ENCODE assay signal across 22 cellular contexts in genomic region chr3:55426486-55426885, GRCh38.
DNase-seq lines count a peak whose midpoint lies in the region; FAIRE-seq and TF ChIP-seq lines count a peak whose summit lies in the region.
"Had no signal": no experiment of that assay in that cellular context is flagged by ENCODE, and none has a peak within 500 bp of the region (broad histone marks: within the 10 kb centered on the region; RNA-seq: fewer than 3 reads in every experiment).

No MANE protein-coding gene starts in this region.

- H3K4me2 ChIP-seq in astrocyte (ENCODE audit: low read length) (peak overlapping the region; percentile 34), smooth muscle cell (no peak overlapping the region)

- H3K27me3 ChIP-seq in astrocyte (ENCODE audit: insufficient read depth, low read length) (no peaks in the 10 kb centered on the region), smooth muscle cell (ENCODE audit: low read depth) (no peaks in the 10 kb centered on the region)
- H3K27me3 ChIP-seq: BE2C had no signal

- H3K4me1 ChIP-seq in astrocyte (ENCODE audit: insufficient read depth, low read length) (peaks cover 6% of the 10 kb centered on the region), smooth muscle cell (ENCODE audit: low read depth) (no peaks in the 10 kb centered on the region)
- H3K4me1 ChIP-seq: BE2C, Caco-2 had no signal

- no peak overlapping the region for H2AFZ ChIP-seq in astrocyte (ENCODE audit: low read depth, low read length)
- H2AFZ ChIP-seq in smooth muscle cell (ENCODE audit: low read depth) = no peak overlapping the region

- 72% methylated on average over 4 of the region's 4 CpGs for WGBS in smooth muscle cell (ENCODE audit: low lambda C conversion rate)

- no peak overlapping the region for H3K4me3 Mint-ChIP-seq in astrocyte (ENCODE audit: unreplicated experiment)
- H3K4me3 Mint-ChIP-seq in activated T-helper 1 cell treated with anti-CD3 and anti-CD28 coated beads, Interleukin-12 subunit alpha, Interleukin-12 subunit beta, Interleukin-2, Interleukin-4 antibody, amounts not matched to agents 30 ng/mL and 10 ng/mL and 1 ng/mL, durations not matched to agents 14 hours and 24 hours and 36 hours = no peak overlapping the region
- H3K4me3 Mint-ChIP-seq: CD4-positive, alpha-beta T cell had no signal

- TF ChIP-seq CTCF in astrocyte (IDR thresholded peaks at IDR 0.05; ENCODE audit: insufficient read depth, low read depth, low read length) (no peak), smooth muscle cell (IDR thresholded peaks at IDR 0.05; ENCODE audit: borderline replicate concordance, insufficient read depth, poor library complexity, severe bottlenecking) (no peak)

- H3K36me3 Mint-ChIP-seq in astrocyte (ENCODE audit: low read depth, unreplicated experiment) = no peaks in the 10 kb centered on the region
- no peaks in the 10 kb centered on the region for H3K36me3 Mint-ChIP-seq in activated T-helper 1 cell treated with anti-CD3 and anti-CD28 coated beads, Interleukin-12 subunit alpha, Interleukin-12 subunit beta, Interleukin-2, Interleukin-4 antibody, amounts not matched to agents 30 ng/mL and 10 ng/mL and 1 ng/mL, durations not matched to agents 14 hours and 24 hours and 36 hours (ENCODE audit: low read depth)

- peaks cover 2% of the 10 kb centered on the region for H3K9me3 Mint-ChIP-seq in astrocyte (ENCODE audit: unreplicated experiment)
- peaks cover 5% of the 10 kb centered on the region for H3K9me3 Mint-ChIP-seq in activated T-helper 1 cell treated with anti-CD3 and anti-CD28 coated beads, Interleukin-12 subunit alpha, Interleukin-12 subunit beta, Interleukin-2, Interleukin-4 antibody, amounts not matched to agents 30 ng/mL and 10 ng/mL and 1 ng/mL, durations not matched to agents 14 hours and 24 hours and 36 hours

- no peaks in the 10 kb centered on the region for H4K20me1 ChIP-seq in astrocyte (ENCODE audit: insufficient read depth, low read length)
- no peaks in the 10 kb centered on the region for H4K20me1 ChIP-seq in smooth muscle cell (ENCODE audit: low read depth)

- H3K36me3 ChIP-seq in astrocyte (ENCODE audit: insufficient read depth, low read length) = no peaks in the 10 kb centered on the region
- no peaks in the 10 kb centered on the region for H3K36me3 ChIP-seq in smooth muscle cell (ENCODE audit: low read depth)
- H3K36me3 ChIP-seq: BE2C had no signal

- H3K27ac Mint-ChIP-seq in astrocyte (ENCODE audit: unreplicated experiment) = no peak overlapping the region
- no peak overlapping the region for H3K27ac Mint-ChIP-seq in activated T-helper 1 cell treated with anti-CD3 and anti-CD28 coated beads, Interleukin-12 subunit alpha, Interleukin-12 subunit beta, Interleukin-2, Interleukin-4 antibody, amounts not matched to agents 30 ng/mL and 10 ng/mL and 1 ng/mL, durations not matched to agents 14 hours and 24 hours and 36 hours
- H3K27ac Mint-ChIP-seq: CD4-positive, alpha-beta T cell had no signal

- peak overlapping the region; percentile 4 for H3K27ac ChIP-seq in astrocyte (ENCODE audit: low read depth, low read length)
- peak overlapping the region; percentile 10 for H3K27ac ChIP-seq in smooth muscle cell (ENCODE audit: low read depth)

- H3K79me2 ChIP-seq in astrocyte (ENCODE audit: insufficient read depth, low read length) (no peaks in the 10 kb centered on the region), smooth muscle cell (ENCODE audit: low read depth) (no peaks in the 10 kb centered on the region)

- no peaks in the 10 kb centered on the region for H3K4me1 Mint-ChIP-seq in astrocyte (ENCODE audit: low read depth, unreplicated experiment)
- H3K4me1 Mint-ChIP-seq in activated T-helper 1 cell treated with anti-CD3 and anti-CD28 coated beads, Interleukin-12 subunit alpha, Interleukin-12 subunit beta, Interleukin-2, Interleukin-4 antibody, amounts not matched to agents 30 ng/mL and 10 ng/mL and 1 ng/mL, durations not matched to agents 14 hours and 24 hours and 36 hours (ENCODE audit: low read depth) = no peaks in the 10 kb centered on the region

- H3K9me3 ChIP-seq in astrocyte (ENCODE audit: insufficient read depth, low read depth, low read length) (no peaks in the 10 kb centered on the region), smooth muscle cell (replicated peaks; ENCODE audit: low read depth) (no peaks in the 10 kb centered on the region)
- H3K9me3 ChIP-seq: BE2C, Caco-2 had no signal

- intact Hi-C loops in activated T-helper 1 cell treated with anti-CD3 and anti-CD28 coated beads, Interleukin-12 subunit alpha, Interleukin-12 subunit beta, Interleukin-2, Interleukin-4 antibody, amounts not matched to agents 30 ng/mL and 10 ng/mL and 1 ng/mL, durations not matched to agents 14 hours and 24 hours and 36 hours (cut with micrococcal nuclease) = no loop called here

- H3F3A ChIP-seq in smooth muscle cell (ENCODE audit: low read depth) = no peaks in the 10 kb centered on the region

- H3K4me3 ChIP-seq in astrocyte (ENCODE audit: insufficient read depth, low read depth, low read length) (no peak overlapping the region), smooth muscle cell (no peak overlapping the region)

- no peak for FAIRE-seq in astrocyte (lab: Jason Lieb, UNC)
- FAIRE-seq: A204.1, RCC 7860 had no signal

- no peaks in the 10 kb centered on the region for H3K27me3 Mint-ChIP-seq in astrocyte (ENCODE audit: low read depth, unreplicated experiment)
- no peaks in the 10 kb centered on the region for H3K27me3 Mint-ChIP-seq in activated T-helper 1 cell treated with anti-CD3 and anti-CD28 coated beads, Interleukin-12 subunit alpha, Interleukin-12 subunit beta, Interleukin-2, Interleukin-4 antibody, amounts not matched to agents 30 ng/mL and 10 ng/mL and 1 ng/mL, durations not matched to agents 14 hours and 24 hours and 36 hours (ENCODE audit: insufficient read depth)
- H3K27me3 Mint-ChIP-seq: CD4-positive, alpha-beta T cell had no signal

- DNase-seq in ELR (ENCODE audit: low read depth) (peak; percentile 19), astrocyte (ENCODE audit: low read depth) (peak; percentile 49), left kidney (ENCODE audit: low read depth, low spot score) (peak; percentile 17), smooth muscle cell (lab: John Stamatoyannopoulos, UW; ENCODE audit: unreplicated experiment) (no peak), NCI-H2227 treated with DMSO at 0.1 percent for 48 hours (lab: John Stamatoyannopoulos, UW) (no peak), NCI-H526 (lab: John Stamatoyannopoulos, UW) (no peak)
- no peak for DNase-seq in activated T-helper 1 cell treated with anti-CD3 and anti-CD28 coated beads, Interleukin-12 subunit alpha, Interleukin-12 subunit beta, Interleukin-2, Interleukin-4 antibody, amounts not matched to agents 30 ng/mL and 10 ng/mL and 1 ng/mL, durations not matched to agents 14 hours and 24 hours and 36 hours (ENCODE audit: low spot score)
- DNase-seq: BE2C; Caco-2; CD4-positive, alpha-beta T cell; DND-41; GF-D8; H7; Karpas-422; NCI-H1694; NCI-H2081; NCI-H2171; NCI-H524 treated with DMSO at 0.1 percent for 48 hours; OCI-M1; Right ventricle myocardium superior had no signal

- H3K9ac ChIP-seq in astrocyte (ENCODE audit: low read length) (peak overlapping the region; percentile 5), smooth muscle cell (ENCODE audit: low read depth) (no peak overlapping the region)

Comparison
In these comparisons a context has a peak if more than half of its experiments do, and no peak if none do; other contexts are left out.
1. DNase-seq: peak in ELR (single experiment), astrocyte (single experiment) and left kidney (single experiment); none in smooth muscle cell (single experiment), activated T-helper 1 cell treated with anti-CD3 and anti-CD28 coated beads, Interleukin-12 subunit alpha, Interleukin-12 subunit beta, Interleukin-2, Interleukin-4 antibody, amounts not matched to agents 30 ng/mL and 10 ng/mL and 1 ng/mL, durations not matched to agents 14 hours and 24 hours and 36 hours (single experiment), NCI-H2227 treated with DMSO at 0.1 percent for 48 hours (single experiment) and NCI-H526 (0 of 2).